In genomic region chr1:201686709-201687455, GRCh38 we compare ENCODE assay signal across 11 cellular contexts.
DNase-seq lines count a peak whose midpoint lies in the region; ATAC-seq and TF ChIP-seq lines count a peak whose summit lies in the region.
"Had no signal": no experiment of that assay in that cellular context is flagged by ENCODE, and none has a peak within 500 bp of the region (broad histone marks: within the 10 kb centered on the region; RNA-seq: fewer than 3 reads in every experiment).

No MANE protein-coding gene starts in this region.

- CTCF ChIA-PET in OCI-LY7 (lab: Charles Lee; ENCODE audit: unreplicated experiment), result no interaction called here

- H3K27me3 ChIP-seq in GM23248 (replicated peaks; ENCODE audit: insufficient read depth) (no peaks in the 10 kb centered on the region), lung (ENCODE audit: control insufficient read depth, insufficient read depth) (no peaks in the 10 kb centered on the region)

- no peaks in the 10 kb centered on the region for H3K9me3 ChIP-seq in GM23248 (ENCODE audit: low read depth)
- no peaks in the 10 kb centered on the region for H3K9me3 ChIP-seq in lung (ENCODE audit: control insufficient read depth in 2 of 2, insufficient read depth in 1 of 2, low read length in 1 of 2)
- H3K9me3 ChIP-seq in OCI-LY7 (ENCODE audit: low read length), result no peaks in the 10 kb centered on the region

- H3K4me2 ChIP-seq in GM23248 (ENCODE audit: unreplicated experiment) (no peak overlapping the region), OCI-LY7 (ENCODE audit: low read length) (no peak overlapping the region)

- H3K27ac ChIP-seq in GM23248 (no peak overlapping the region), lung (ENCODE audit: low read depth in 1 of 2, low read length in 1 of 2) (no peak overlapping the region), OCI-LY7 (ENCODE audit: low read depth, low read length, poor library complexity, severe bottlenecking) (no peak overlapping the region)

- intact Hi-C loops in OCI-LY7 (cut with micrococcal nuclease; ENCODE audit: unreplicated experiment), result no loop called here

- ATAC-seq in lung (ENCODE audit: insufficient read depth, low FRiP score), result peak; percentile 16
- ATAC-seq in SK-N-SH treated with all-trans-retinoic acid at 6 μM for 48 hours, result no peak
- no peak for ATAC-seq in HG02973 (IDR thresholded peaks at IDR 0.05; ENCODE audit: unreplicated experiment)

- H4K20me1 ChIP-seq in GM23248 (ENCODE audit: insufficient read depth), result peaks cover 28% of the 10 kb centered on the region
- H4K20me1 ChIP-seq in OCI-LY7 (ENCODE audit: insufficient read depth, low read length), result no peaks in the 10 kb centered on the region

- H3K79me2 ChIP-seq in GM23248 (ENCODE audit: insufficient read depth) (peaks cover 100% of the 10 kb centered on the region), OCI-LY7 (ENCODE audit: insufficient read depth, low read depth, low read length) (no peaks in the 10 kb centered on the region)

- peaks cover 11% of the 10 kb centered on the region; the same call in 1 of the 2 replicates for H3K4me1 ChIP-seq in GM23248 (ENCODE audit: insufficient read depth)
- H3K4me1 ChIP-seq in lung (ENCODE audit: control insufficient read depth in 2 of 2, insufficient read depth in 2 of 2, low read length in 2 of 2), result peaks cover 3 to 4% of the 10 kb centered on the region in 2 donors
- H3K4me1 ChIP-seq in OCI-LY7 (ENCODE audit: insufficient read depth, low read length, poor library complexity, severe bottlenecking), result no peaks in the 10 kb centered on the region

- H3K36me3 ChIP-seq in GM23248 (ENCODE audit: low read depth), result peaks cover 3% of the 10 kb centered on the region; the same call in 1 of the 2 replicates
- H3K36me3 ChIP-seq in lung (ENCODE audit: control insufficient read depth in 2 of 2, insufficient read depth in 2 of 2, low read length in 2 of 2), result no peaks in the 10 kb centered on the region
- H3K36me3 ChIP-seq in OCI-LY7 (ENCODE audit: insufficient read depth, low read length), result no peaks in the 10 kb centered on the region

- DNase-seq in GM23248 (peak; percentile 30), NCI-H1417 treated with DMSO at 0.1 percent for 48 hours (lab: John Stamatoyannopoulos, UW) (peak; percentile 82), SKM-1 (lab: John Stamatoyannopoulos, UW; ENCODE audit: unreplicated experiment) (peak; percentile 76), lung (ENCODE audit: low spot score) (no peak), OCI-LY7 (ENCODE audit: low spot score) (no peak), NCI-H82 (lab: John Stamatoyannopoulos, UW) (no peak)
- DNase-seq: activated CD4-positive, alpha-beta T cell treated with anti-CD3 and anti-CD28 coated beads for 4 hours; amniotic stem cell; naive B cell had no signal

- no TSS peak for BruUV-seq in OCI-LY7 (replicated peaks; lab: Mats Ljungman, UMichigan)

- H3K9ac ChIP-seq in GM23248, result no peak overlapping the region

- in situ Hi-C loops in GM23248 (cut with MboI), result no loop called here

- peaks cover 37% of the 10 kb centered on the region for H3F3A ChIP-seq in GM23248 (ENCODE audit: insufficient read depth)

- TF ChIP-seq CTCF in lung (IDR thresholded peaks at IDR 0.05; ENCODE audit: control extremely low read depth, extremely low read depth) (no peak), OCI-LY7 (conservative IDR thresholded peaks at IDR 0.05; ENCODE audit: low read length) (no peak)

- POLR2A ChIA-PET in OCI-LY7 (lab: Charles Lee), result no interaction called here

- H2AFZ ChIP-seq in GM23248 (no peak overlapping the region), OCI-LY7 (ENCODE audit: low read length) (no peak overlapping the region)

- WGBS in GM23248 (ENCODE audit: low coverage in 1 of 2, low lambda C conversion rate in 2 of 2, missing lambda C conversion rate in 2 of 2), 2 experiments, result 75 to 81% methylated on average over 5 of the region's 5 CpGs
- WGBS in lung, 2 donors, result 29 to 45% methylated on average over 5 of the region's 5 CpGs

- H3K9me2 ChIP-seq in GM23248 (ENCODE audit: insufficient read depth) (no peaks in the 10 kb centered on the region), OCI-LY7 (ENCODE audit: insufficient read depth, low read length) (no peaks in the 10 kb centered on the region)

- H3K4me3 ChIP-seq in GM23248, result no peak overlapping the region
- no peak overlapping the region for H3K4me3 ChIP-seq in lung
- no peak overlapping the region for H3K4me3 ChIP-seq in OCI-LY7 (ENCODE audit: low read depth, low read length, poor library complexity, severe bottlenecking)

TF ChIP-seq in SK-N-SH treated with all-trans-retinoic acid at 6 μM for 48 hours, 23 proteins besides CTCF, POLR2A, EP300 and RAD21 (continues in another document):
- TF ChIP-seq, protein P1, sequence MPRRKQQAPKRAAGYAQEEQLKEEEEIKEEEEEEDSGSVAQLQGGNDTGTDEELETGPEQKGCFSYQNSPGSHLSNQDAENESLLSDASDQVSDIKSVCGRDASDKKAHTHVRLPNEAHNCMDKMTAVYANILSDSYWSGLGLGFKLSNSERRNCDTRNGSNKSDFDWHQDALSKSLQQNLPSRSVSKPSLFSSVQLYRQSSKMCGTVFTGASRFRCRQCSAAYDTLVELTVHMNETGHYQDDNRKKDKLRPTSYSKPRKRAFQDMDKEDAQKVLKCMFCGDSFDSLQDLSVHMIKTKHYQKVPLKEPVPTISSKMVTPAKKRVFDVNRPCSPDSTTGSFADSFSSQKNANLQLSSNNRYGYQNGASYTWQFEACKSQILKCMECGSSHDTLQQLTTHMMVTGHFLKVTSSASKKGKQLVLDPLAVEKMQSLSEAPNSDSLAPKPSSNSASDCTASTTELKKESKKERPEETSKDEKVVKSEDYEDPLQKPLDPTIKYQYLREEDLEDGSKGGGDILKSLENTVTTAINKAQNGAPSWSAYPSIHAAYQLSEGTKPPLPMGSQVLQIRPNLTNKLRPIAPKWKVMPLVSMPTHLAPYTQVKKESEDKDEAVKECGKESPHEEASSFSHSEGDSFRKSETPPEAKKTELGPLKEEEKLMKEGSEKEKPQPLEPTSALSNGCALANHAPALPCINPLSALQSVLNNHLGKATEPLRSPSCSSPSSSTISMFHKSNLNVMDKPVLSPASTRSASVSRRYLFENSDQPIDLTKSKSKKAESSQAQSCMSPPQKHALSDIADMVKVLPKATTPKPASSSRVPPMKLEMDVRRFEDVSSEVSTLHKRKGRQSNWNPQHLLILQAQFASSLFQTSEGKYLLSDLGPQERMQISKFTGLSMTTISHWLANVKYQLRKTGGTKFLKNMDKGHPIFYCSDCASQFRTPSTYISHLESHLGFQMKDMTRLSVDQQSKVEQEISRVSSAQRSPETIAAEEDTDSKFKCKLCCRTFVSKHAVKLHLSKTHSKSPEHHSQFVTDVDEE (CRISPR knock-in tag; IDR thresholded peaks at IDR 0.05), result no peak
- TF ChIP-seq CSRNP3 (CRISPR knock-in tag; IDR thresholded peaks at IDR 0.05), result no peak
- no peak for TF ChIP-seq ESRRG (CRISPR knock-in tag; IDR thresholded peaks at IDR 0.05)
- no peak for TF ChIP-seq GLIS3 (CRISPR knock-in tag; IDR thresholded peaks at IDR 0.05)
- TF ChIP-seq, protein P2, sequence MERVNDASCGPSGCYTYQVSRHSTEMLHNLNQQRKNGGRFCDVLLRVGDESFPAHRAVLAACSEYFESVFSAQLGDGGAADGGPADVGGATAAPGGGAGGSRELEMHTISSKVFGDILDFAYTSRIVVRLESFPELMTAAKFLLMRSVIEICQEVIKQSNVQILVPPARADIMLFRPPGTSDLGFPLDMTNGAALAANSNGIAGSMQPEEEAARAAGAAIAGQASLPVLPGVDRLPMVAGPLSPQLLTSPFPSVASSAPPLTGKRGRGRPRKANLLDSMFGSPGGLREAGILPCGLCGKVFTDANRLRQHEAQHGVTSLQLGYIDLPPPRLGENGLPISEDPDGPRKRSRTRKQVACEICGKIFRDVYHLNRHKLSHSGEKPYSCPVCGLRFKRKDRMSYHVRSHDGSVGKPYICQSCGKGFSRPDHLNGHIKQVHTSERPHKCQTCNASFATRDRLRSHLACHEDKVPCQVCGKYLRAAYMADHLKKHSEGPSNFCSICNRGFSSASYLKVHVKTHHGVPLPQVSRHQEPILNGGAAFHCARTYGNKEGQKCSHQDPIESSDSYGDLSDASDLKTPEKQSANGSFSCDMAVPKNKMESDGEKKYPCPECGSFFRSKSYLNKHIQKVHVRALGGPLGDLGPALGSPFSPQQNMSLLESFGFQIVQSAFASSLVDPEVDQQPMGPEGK (CRISPR knock-in tag; IDR thresholded peaks at IDR 0.05; ENCODE audit: borderline replicate concordance), result no peak
- no peak for TF ChIP-seq ZFP30 (CRISPR knock-in tag; IDR thresholded peaks at IDR 0.05)
- TF ChIP-seq PPARA (CRISPR knock-in tag; IDR thresholded peaks at IDR 0.05; ENCODE audit: borderline replicate concordance), result no peak
- no peak for TF ChIP-seq CSDC2 (CRISPR knock-in tag; IDR thresholded peaks at IDR 0.05)
- TF ChIP-seq BACH2 (CRISPR knock-in tag; IDR thresholded peaks at IDR 0.05; ENCODE audit: borderline replicate concordance), result no peak
- TF ChIP-seq RARB (CRISPR knock-in tag; IDR thresholded peaks at IDR 0.05), result no peak
- no peak for TF ChIP-seq TCF4 (CRISPR knock-in tag; IDR thresholded peaks at IDR 0.05; ENCODE audit: borderline replicate concordance)
- no peak for TF ChIP-seq ISL1 (CRISPR knock-in tag; IDR thresholded peaks at IDR 0.05)
- TF ChIP-seq ZNF565 (CRISPR knock-in tag; conservative IDR thresholded peaks at IDR 0.05; ENCODE audit: low read depth), result no peak
- no peak for TF ChIP-seq ZC3H10 (CRISPR knock-in tag; IDR thresholded peaks at IDR 0.05)

Comparison
In these comparisons a context has a peak if more than half of its experiments do, and no peak if none do; other contexts are left out.
1. DNase-seq: peak in GM23248 (single experiment), NCI-H1417 treated with DMSO at 0.1 percent for 48 hours (single experiment) and SKM-1 (single experiment); none in lung (single experiment), OCI-LY7 (single experiment) and NCI-H82 (single experiment).